ENCODE assay signal across 9 cellular contexts in genomic region chr16:4064950-4065352, GRCh38.
A peak's percentile ranks its signal among the peaks of the same experiment; 100 is the strongest.
DNase-seq lines count a peak whose midpoint lies in the region; ATAC-seq and TF ChIP-seq lines count a peak whose summit lies in the region.
"Had no signal": no experiment of that assay in that cellular context is flagged by ENCODE, and none has a peak within 500 bp of the region (broad histone marks: within the 10 kb centered on the region; RNA-seq: fewer than 3 reads in every experiment).

No MANE protein-coding gene starts in this region.

- no peak overlapping the region for H3K4me3 ChIP-seq in HEK293 (ENCODE audit: low read depth, low read length)
- H3K4me3 ChIP-seq in effector memory CD4-positive, alpha-beta T cell (ENCODE audit: insufficient read depth, low read depth, low read length, poor library complexity, severe bottlenecking): peak overlapping the region; percentile 43

- no peaks in the 10 kb centered on the region for H3K9me3 ChIP-seq in HEK293 (ENCODE audit: control insufficient read depth, insufficient read depth, low read depth, low read length)
- H3K9me3 ChIP-seq in effector memory CD4-positive, alpha-beta T cell (ENCODE audit: control insufficient read depth, low read length): peaks cover 10% of the 10 kb centered on the region

- no peaks in the 10 kb centered on the region for H3K36me3 ChIP-seq in HEK293 (ENCODE audit: control insufficient read depth in 2 of 2, insufficient read depth in 1 of 2, low read length in 2 of 2)
- no peaks in the 10 kb centered on the region for H3K36me3 ChIP-seq in effector memory CD4-positive, alpha-beta T cell (ENCODE audit: control insufficient read depth, insufficient read depth, low read length)

- DNase-seq in activated CD4-positive, alpha-beta T cell treated with anti-CD3 and anti-CD28 coated beads for 4 hours: peak; percentile 45 to 48
- no peak for DNase-seq in effector memory CD4-positive, alpha-beta T cell
- DNase-seq in stimulated activated CD4-positive, alpha-beta T cell treated with anti-CD3 and anti-CD28 coated beads, Interleukin-4, amount 100 ng/mL, for 1 hour: peak; percentile 13
- no peak for DNase-seq in 8988T
- DNase-seq in EL: no peak
- DNase-seq: dorsolateral prefrontal cortex had no signal

- H3K27me3 ChIP-seq in effector memory CD4-positive, alpha-beta T cell (replicated peaks; ENCODE audit: control insufficient read depth, insufficient read depth, low read length, poor library complexity, severe bottlenecking): no peaks in the 10 kb centered on the region
- H3K27me3 ChIP-seq: dorsolateral prefrontal cortex had no signal

- POLR2A ChIA-PET in HEK293 (lab: Yijun Ruan, JAX): no interaction called here

- no peaks in the 10 kb centered on the region for H3K4me1 ChIP-seq in HEK293 (ENCODE audit: control insufficient read depth, insufficient read depth, low read length)
- peaks cover 8% of the 10 kb centered on the region for H3K4me1 ChIP-seq in effector memory CD4-positive, alpha-beta T cell (ENCODE audit: control insufficient read depth, insufficient read depth, low read length, poor library complexity, severe bottlenecking)

- CTCF ChIA-PET in HEK293 (lab: Yijun Ruan, JAX): no interaction called here

- no peak for TF ChIP-seq CTCF in HEK293 (tag by site-specific recombination; IDR thresholded peaks at IDR 0.05)

- no peak overlapping the region for H3K27ac ChIP-seq in HEK293 (ENCODE audit: extremely low read depth, low read depth, low read length)
- peak overlapping the region; percentile 21 for H3K27ac ChIP-seq in effector memory CD4-positive, alpha-beta T cell (ENCODE audit: insufficient read depth, low read length, poor library complexity, severe bottlenecking)
- H3K27ac ChIP-seq: dorsolateral prefrontal cortex had no signal

- ATAC-seq in SK-N-SH treated with all-trans-retinoic acid at 6 μM for 48 hours (no peak), HG03097 (IDR thresholded peaks at IDR 0.05; ENCODE audit: low FRiP score, unreplicated experiment) (no peak)

TF ChIP-seq in HEK293, 187 proteins besides CTCF, POLR2A, EP300 and RAD21:
- TF ChIP-seq PRDM1 (tag by site-specific recombination; IDR thresholded peaks at IDR 0.05) (peak; percentile 74), ZBTB48 (tag by site-specific recombination; IDR thresholded peaks at IDR 0.05) (no peak)

TF ChIP-seq in SK-N-SH treated with all-trans-retinoic acid at 6 μM for 48 hours, 23 proteins besides CTCF, POLR2A, EP300 and RAD21:
- TF ChIP-seq CSRNP3 (CRISPR knock-in tag; IDR thresholded peaks at IDR 0.05): no peak
- no peak for TF ChIP-seq SNAI2 (CRISPR knock-in tag; IDR thresholded peaks at IDR 0.05)
- no peak for TF ChIP-seq CSDC2 (CRISPR knock-in tag; IDR thresholded peaks at IDR 0.05)

Comparison
In these comparisons a context has a peak if more than half of its experiments do, and no peak if none do; other contexts are left out.
1. DNase-seq: peak in activated CD4-positive, alpha-beta T cell treated with anti-CD3 and anti-CD28 coated beads for 4 hours (2 of 2) and stimulated activated CD4-positive, alpha-beta T cell treated with anti-CD3 and anti-CD28 coated beads, Interleukin-4, amount 100 ng/mL, for 1 hour (single experiment); none in effector memory CD4-positive, alpha-beta T cell (0 of 3), 8988T (single experiment) and EL (single experiment).